8 cellular contexts compared by ENCODE assay signal in the genomic region with DNA sequence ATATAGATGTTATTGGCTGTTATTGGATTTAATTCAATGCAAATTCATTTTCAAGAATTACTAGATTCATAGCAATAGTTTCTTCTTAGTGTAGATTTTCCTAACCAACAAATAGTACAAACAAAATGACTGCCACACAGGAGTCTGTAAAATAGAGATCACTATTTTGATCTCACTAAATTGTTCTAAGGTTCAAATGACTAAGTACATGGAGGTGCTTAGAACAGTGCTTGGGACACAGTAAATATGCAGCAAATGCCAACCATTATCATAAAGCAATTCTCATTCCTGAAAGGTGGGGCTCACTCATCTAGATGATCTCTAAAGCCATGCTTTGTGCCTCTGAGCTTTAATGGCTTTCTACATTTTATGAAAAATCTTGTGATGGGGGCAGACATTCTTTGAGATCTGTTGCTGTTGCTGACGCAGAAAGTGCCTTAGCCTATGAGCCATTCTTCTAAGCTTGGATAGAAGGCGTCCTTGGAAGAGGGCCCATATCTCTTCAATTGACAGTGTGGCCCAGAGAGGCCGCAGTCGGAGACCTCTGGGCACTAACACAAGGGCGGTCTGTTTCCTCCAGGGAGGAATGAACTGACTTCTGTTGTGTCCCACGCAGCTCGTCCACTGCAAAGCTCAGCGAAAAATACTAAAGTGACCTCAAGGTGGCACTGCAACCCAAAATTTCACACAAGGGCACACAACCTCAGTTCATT. TPM values are rescaled to one million over a fixed set of nuclear protein-coding genes. Genes with fewer than 3 reads are reported as not detected.
A peak's percentile ranks its signal among the peaks of the same experiment; 100 is the strongest.
DNase-seq lines count a peak whose midpoint lies in the region; ATAC-seq, FAIRE-seq and TF ChIP-seq lines count a peak whose summit lies in the region.

No MANE protein-coding gene starts in this region.

- no peak overlapping the region for H3K4me3 ChIP-seq in cardiac fibroblast (replicated peaks in 1 of 2; ENCODE audit: low read depth in 2 of 2, low read length in 2 of 2)

- no peak for FAIRE-seq in H54 (lab: Jason Lieb, UNC)

- DNase-seq in Daoy (ENCODE audit: low read depth) = peak; percentile 49
- DNase-seq in LoVo (ENCODE audit: low spot score) = peak; percentile 46
- DNase-seq in activated B cell treated with CpG ODN at 0.5 μM for 24 hours = no peak
- peak; percentile 81 to 84 for DNase-seq in cardiac fibroblast (ENCODE audit: low read depth in 2 of 2)
- DNase-seq in islet precursor cell = peak; percentile 83
- DNase-seq in stimulated activated CD4-positive, alpha-beta T cell treated with anti-CD3 and anti-CD28 coated beads, Interleukin-15, amount 100 ng/mL, for 24 hours = peak; percentile 70
- DNase-seq in H54 (ENCODE audit: insufficient read length, low spot score) = no peak
- no peak for DNase-seq in HPDE6-E6E7 (ENCODE audit: extremely low spot score)

- CTCF ChIA-PET in activated B cell treated with CpG ODN at 0.5 μM for 24 hours (lab: Charles Lee) = interaction anchor here (0.8 to 10.6 kb wide), 38 partner anchors 9 to 693 kb away, joined by 3 to 331 read pairs (median 5); a partner anchor contains a TSS

- no peaks in the 10 kb centered on the region for H3K9me3 Mint-ChIP-seq in activated B cell treated with CpG ODN at 0.5 μM for 24 hours

- TF ChIP-seq CTCF in activated B cell treated with CpG ODN at 0.5 μM for 24 hours (IDR thresholded peaks at IDR 0.05) (no peak), cardiac fibroblast (IDR thresholded peaks at IDR 0.05; ENCODE audit: low read depth, low read length) (peak; percentile 53)

- TF ChIP-seq POLR2A in H54 (IDR thresholded peaks at IDR 0.05; ENCODE audit: low read depth, low read length) = no peak

- peaks cover 2% of the 10 kb centered on the region for H3K36me3 Mint-ChIP-seq in activated B cell treated with CpG ODN at 0.5 μM for 24 hours (ENCODE audit: low read depth)

- H3K4me3 Mint-ChIP-seq in activated B cell treated with CpG ODN at 0.5 μM for 24 hours = peak overlapping the region; percentile 4

- intact Hi-C loops in activated B cell treated with CpG ODN at 0.5 μM for 24 hours (cut with micrococcal nuclease) = loop anchor here (1.0 kb wide), 4 partner anchors 102 to 376 kb away; no protein-coding TSS in a partner anchor

- POLR2A ChIA-PET in activated B cell treated with CpG ODN at 0.5 μM for 24 hours (lab: Charles Lee) = interaction anchor here (0.5 to 8.4 kb wide), 13 partner anchors 10 to 1451 kb away, joined by 3 to 249 read pairs (median 9); a partner anchor contains a TSS

- no peaks in the 10 kb centered on the region for H3K27me3 Mint-ChIP-seq in activated B cell treated with CpG ODN at 0.5 μM for 24 hours

- peaks cover 70% of the 10 kb centered on the region for H3K4me1 Mint-ChIP-seq in activated B cell treated with CpG ODN at 0.5 μM for 24 hours

- H3K27ac Mint-ChIP-seq in activated B cell treated with CpG ODN at 0.5 μM for 24 hours = peak overlapping the region; percentile 80

- no peak for ATAC-seq in activated B cell treated with CpG ODN at 0.5 μM for 24 hours (ENCODE audit: low read depth)

RNA-seq across cellular contexts. Expression of a gene that starts 23.6 kb away (rescaled TPM):
- total RNA-seq in Daoy (2014; rRNA removed; shearing (Covaris generic)) = not detected in 2 replicates
- total RNA-seq in activated B cell treated with CpG ODN at 0.5 μM for 24 hours = 92.0 and 107 TPM in 2 replicates

RNA-seq across cellular contexts. Expression of a gene that starts 45.4 kb away (rescaled TPM):
- 3.5 and 4.3 TPM in 2 replicates for total RNA-seq in Daoy (2014; rRNA removed; shearing (Covaris generic))
- total RNA-seq in activated B cell treated with CpG ODN at 0.5 μM for 24 hours = 39.6 and 43.0 TPM in 2 replicates

Comparison
In these comparisons a context has a peak if more than half of its experiments do, and no peak if none do; other contexts are left out.
1. DNase-seq: peak in Daoy (single experiment), LoVo (single experiment), cardiac fibroblast (2 of 2), islet precursor cell (single experiment) and stimulated activated CD4-positive, alpha-beta T cell treated with anti-CD3 and anti-CD28 coated beads, Interleukin-15, amount 100 ng/mL, for 24 hours (single experiment); none in activated B cell treated with CpG ODN at 0.5 μM for 24 hours (single experiment), H54 (single experiment) and HPDE6-E6E7 (single experiment).
2. RNA of a gene that starts 23.6 kb away (total RNA-seq): 92.0 to 107 TPM in activated B cell treated with CpG ODN at 0.5 μM for 24 hours; not detected in Daoy; every median in the first group is over 10 times any median in the second.